ENCODE assay signal across 8 cellular contexts in genomic region chr18:9334351-9335254, GRCh38. TPM values are rescaled to one million over a fixed set of nuclear protein-coding genes. Genes with fewer than 3 reads are reported as not detected.
DNase-seq lines count a peak whose midpoint lies in the region; FAIRE-seq and TF ChIP-seq lines count a peak whose summit lies in the region.

TWSG1 (plus strand) TSS chr18:9334773; CDS start chr18:9337230, 2,457 bp downstream.

- H4K91ac ChIP-seq in neuronal stem cell (ENCODE audit: low read depth, low read length, poor library complexity): no peak within 1 kb of the TSS

- peak within 1 kb of the TSS; percentile 83 to 94 for H3K4me3 ChIP-seq in neuronal stem cell (ENCODE audit: low read length in 2 of 2)

- H3K27me3 ChIP-seq in neuronal stem cell (ENCODE audit: control insufficient read depth in 3 of 3, insufficient read depth in 3 of 3, low read depth in 1 of 3, low read length in 3 of 3): no peaks in the 10 kb centered on the region

- peak within 1 kb of the TSS; percentile 31 for H3K27ac ChIP-seq in neuronal stem cell (replicated peaks; ENCODE audit: low read length)

- no peak within 1 kb of the TSS for H3K4ac ChIP-seq in neuronal stem cell (ENCODE audit: low read length)

- no peak within 1 kb of the TSS for H4K8ac ChIP-seq in neuronal stem cell (ENCODE audit: low read depth, low read length)

- TF ChIP-seq CTCF in subcutaneous adipose tissue (IDR thresholded peaks at IDR 0.05; ENCODE audit: low read depth): no peak

- peak within 1 kb of the TSS; percentile 90 for H3K9ac ChIP-seq in neuronal stem cell (ENCODE audit: low read depth, low read length, poor library complexity)

- H2AK5ac ChIP-seq in neuronal stem cell (ENCODE audit: low read depth, low read length): no peak within 1 kb of the TSS

- peaks cover 0 to 6% of the 10 kb centered on the region in 2 donors for H3K9me3 ChIP-seq in neuronal stem cell (replicated peaks in 1 of 2; ENCODE audit: control insufficient read depth in 2 of 2, insufficient read depth in 1 of 2, low read depth in 1 of 2, low read length in 2 of 2)

- H3K23ac ChIP-seq in neuronal stem cell (ENCODE audit: low read depth, low read length, poor library complexity): peak within 1 kb of the TSS; percentile 85

- H3K4me1 ChIP-seq in neuronal stem cell (ENCODE audit: control insufficient read depth in 2 of 2, insufficient read depth in 1 of 2, low read depth in 1 of 2, low read length in 2 of 2): peaks cover 0 to 5% of the 10 kb centered on the region in 2 donors

- peaks cover 3 to 32% of the 10 kb centered on the region in 2 donors for H3K36me3 ChIP-seq in neuronal stem cell (replicated peaks in 1 of 2; ENCODE audit: control insufficient read depth in 2 of 2, insufficient read depth in 2 of 2, low read length in 2 of 2)

- no peak within 1 kb of the TSS for H2BK5ac ChIP-seq in neuronal stem cell (ENCODE audit: low read length)

- peak within 1 kb of the TSS; percentile 69 for H3K4me2 ChIP-seq in neuronal stem cell (ENCODE audit: insufficient read depth, low read length, poor library complexity, severe bottlenecking)

- peak within 1 kb of the TSS; percentile 97 for H3K18ac ChIP-seq in neuronal stem cell (ENCODE audit: low read length)

- no peak within 1 kb of the TSS for H2BK12ac ChIP-seq in neuronal stem cell (ENCODE audit: low read length)

- H3K14ac ChIP-seq in neuronal stem cell (ENCODE audit: low read length): peak within 1 kb of the TSS; percentile 94

- H2BK120ac ChIP-seq in neuronal stem cell (ENCODE audit: low read depth, low read length): no peak within 1 kb of the TSS

- FAIRE-seq in H54 (lab: Jason Lieb, UNC) (no peak), frontal cortex (lab: Jason Lieb, UNC) (no peak)

- peak within 1 kb of the TSS; percentile 98 for H2AFZ ChIP-seq in neuronal stem cell (ENCODE audit: low read length)

- peak; percentile 85 for DNase-seq in GDM1 (lab: John Stamatoyannopoulos, UW)
- DNase-seq in H54 (ENCODE audit: insufficient read length, low spot score): peak; percentile 95
- DNase-seq in LoVo (ENCODE audit: low spot score): peak; percentile 93
- peak; percentile 89 for DNase-seq in SIG-M5 treated with dmso at 0.1 percent for 504 hours (lab: John Stamatoyannopoulos, UW; ENCODE audit: unreplicated experiment)
- peak; percentile 82 to 94 (median 88) for DNase-seq in activated naive CD4-positive, alpha-beta T cell (lab: John Stamatoyannopoulos, UW)
- peak; percentile 94 to 97 for DNase-seq in frontal cortex (ENCODE audit: low spot score in 2 of 2)
- DNase-seq in neuronal stem cell (ENCODE audit: low spot score): peak; percentile 92

- peaks cover 3% of the 10 kb centered on the region for H3K79me1 ChIP-seq in neuronal stem cell (ENCODE audit: low read depth, low read length)

- no CpG with 5 or more reads among the region's 104 CpGs for WGBS in neuronal stem cell (ENCODE audit: extremely low coverage in 2 of 2, insufficient read length in 2 of 2, insufficient replicate concordance in 1 of 2), 2 donors

- peak; percentile 89 for TF ChIP-seq POLR2A in H54 (IDR thresholded peaks at IDR 0.05; ENCODE audit: low read depth, low read length)

- peak within 1 kb of the TSS; percentile 89 for H2BK15ac ChIP-seq in neuronal stem cell (ENCODE audit: low read length)

RNA-seq across cellular contexts. Expression of gene TWSG1, which starts in this region (rescaled TPM):
- 22.0 TPM for total RNA-seq in frontal cortex
- polyA plus RNA-seq in neuronal stem cell (2013, experiment 1 of 2): 38.2 TPM
- 39.6 TPM for polyA plus RNA-seq in neuronal stem cell (2013, experiment 2 of 2)
- 10 to 100 TPM; 13.6 to 45.2 (median 38.2) TPM for total RNA-seq in subcutaneous adipose tissue

Comparison
In these comparisons a context has a peak if more than half of its experiments do, and no peak if none do; other contexts are left out.
1. Peak in every context shown above with its lines: DNase-seq, H3K4me3 ChIP-seq and H3K27ac ChIP-seq.